In the genomic region with DNA sequence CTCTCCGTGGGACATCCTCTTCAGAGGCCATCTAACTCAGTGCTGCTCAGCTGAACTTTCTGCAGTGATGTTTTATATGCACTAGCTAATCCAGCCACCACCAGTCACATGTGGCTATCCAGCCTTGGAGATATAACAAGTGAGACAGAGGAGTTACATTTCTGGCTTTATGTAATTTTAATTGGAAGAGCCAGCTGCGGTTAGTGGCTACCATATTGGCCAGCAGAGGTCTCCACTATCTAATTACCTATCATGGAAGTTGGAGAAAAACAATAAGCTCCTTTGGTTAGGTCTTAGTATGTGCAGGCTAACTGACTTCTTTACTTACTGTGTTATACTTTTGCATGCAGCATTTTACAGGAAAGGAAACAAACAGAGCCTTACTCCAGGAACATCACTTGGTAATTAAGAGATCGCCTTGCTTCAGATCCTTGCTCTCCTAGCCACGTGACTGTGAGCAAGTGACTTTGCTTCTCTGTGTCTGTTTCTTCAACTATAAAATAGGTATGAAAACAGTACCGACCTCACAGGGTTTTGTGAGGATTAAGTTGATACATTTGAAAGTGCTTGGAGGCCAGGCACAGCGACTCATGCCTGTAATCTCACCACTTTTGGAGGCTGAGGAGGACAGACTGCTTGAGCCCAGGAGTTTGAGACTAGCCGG, we compare ENCODE assay signal across 9 cellular contexts. TPM values are rescaled to one million over a fixed set of nuclear protein-coding genes. Genes with fewer than 3 reads are reported as not detected.
DNase-seq lines count a peak whose midpoint lies in the region; ATAC-seq and TF ChIP-seq lines count a peak whose summit lies in the region.
"Had no signal": no experiment of that assay in that cellular context is flagged by ENCODE, and none has a peak within 500 bp of the region (broad histone marks: within the 10 kb centered on the region; RNA-seq: fewer than 3 reads in every experiment).

No MANE protein-coding gene starts in this region.

- peak; percentile 19 for DNase-seq in DMS 273 treated with DMSO at 0.1 percent for 48 hours (lab: John Stamatoyannopoulos, UW)
- peak; percentile 11 for DNase-seq in HS-5 (ENCODE audit: low read depth)
- no peak for DNase-seq in Peyer's patch
- DNase-seq in esophagus squamous epithelium (lab: John Stamatoyannopoulos, UW) = no peak
- peak; percentile 85 for DNase-seq in osteoblast (ENCODE audit: insufficient read length, low spot score, missing footprints)
- no peak for DNase-seq in germinal center (ENCODE audit: low spot score)
- DNase-seq in cerebellar nuclear complex (lab: John Stamatoyannopoulos, UW) = no peak

- TF ChIP-seq POLR2A in Peyer's patch (IDR thresholded peaks at IDR 0.05) (no peak), esophagus squamous epithelium (IDR thresholded peaks at IDR 0.05) (no peak)

- H3K4me1 ChIP-seq in Peyer's patch (peaks cover 0 to 28% (median 0%) of the 10 kb centered on the region in 4 donors), esophagus squamous epithelium (peaks cover 16 to 86% (median 20%) of the 10 kb centered on the region in 3 donors), osteoblast (ENCODE audit: insufficient read depth, low read length) (no peaks in the 10 kb centered on the region)

- H3K9me3 ChIP-seq in Peyer's patch (no peaks in the 10 kb centered on the region), esophagus squamous epithelium (no peaks in the 10 kb centered on the region), osteoblast (ENCODE audit: low read depth, low read length) (no peaks in the 10 kb centered on the region)

- H3K27me3 ChIP-seq in Peyer's patch (peaks cover 0 to 25% of the 10 kb centered on the region in 2 donors), esophagus squamous epithelium (peaks cover 0 to 87% (median 2%) of the 10 kb centered on the region in 4 donors), osteoblast (ENCODE audit: insufficient read depth, low read length) (peaks cover 40% of the 10 kb centered on the region)

- H3K27ac ChIP-seq in Peyer's patch (no peak overlapping the region), esophagus squamous epithelium (peak overlapping the region; percentile 39 to 94 (median 88)), osteoblast (ENCODE audit: low read depth, low read length) (no peak overlapping the region)

- TF ChIP-seq CTCF in Peyer's patch (IDR thresholded peaks at IDR 0.05) (peak in 5 of 6 experiments; percentile 23 to 65 (median 56)), esophagus squamous epithelium (IDR thresholded peaks at IDR 0.05) (peak; percentile 33 to 89 (median 67)), osteoblast (IDR thresholded peaks at IDR 0.05; ENCODE audit: extremely low read depth, low read depth, low read length) (peak; percentile 71)

- ATAC-seq in HG02981 (IDR thresholded peaks at IDR 0.05; ENCODE audit: unreplicated experiment) = no peak

- H3K36me3 ChIP-seq in Peyer's patch (no peaks in the 10 kb centered on the region), esophagus squamous epithelium (peaks cover 0 to 25% (median 0%) of the 10 kb centered on the region in 3 donors), osteoblast (ENCODE audit: insufficient read depth, low read length) (no peaks in the 10 kb centered on the region)

- H3K4me2 ChIP-seq in osteoblast (ENCODE audit: insufficient read depth, low read length) = no peak overlapping the region

- WGBS in esophagus squamous epithelium, 2 donors = 24 to 33% methylated on average over 6 of the region's 7 CpGs

- H2AFZ ChIP-seq in osteoblast (ENCODE audit: low read length) = no peak overlapping the region

- no peaks in the 10 kb centered on the region for H3K79me2 ChIP-seq in osteoblast (ENCODE audit: insufficient read depth, low read length)

- no peak overlapping the region for H3K4me3 ChIP-seq in Peyer's patch
- no peak overlapping the region for H3K4me3 ChIP-seq in esophagus squamous epithelium
- no peak overlapping the region for H3K4me3 ChIP-seq in osteoblast (ENCODE audit: insufficient read depth, low read length)

- intact Hi-C loops in esophagus squamous epithelium (cut with DNase I) = loop anchor here (5.0 kb wide), 1 partner anchor 71 kb away; no protein-coding TSS in a partner anchor

- no peaks in the 10 kb centered on the region for H4K20me1 ChIP-seq in osteoblast (ENCODE audit: insufficient read depth, low read length)

RNA-seq across cellular contexts. Expression of gene KLK10, which starts 1.6 kb away (rescaled TPM):
- total RNA-seq in Peyer's patch (1 to 10 TPM in 2 of 4 donors, not detected in 2; 2.4 to 6.3 TPM), esophagus squamous epithelium (100 to 1,000 TPM in 3 of 4 donors, 10 to 100 TPM in 1; 73.4 to 816 (median 310) TPM), osteoblast (not detected in 2 replicates)
- total RNA-seq: T-helper 1 cell treated with Interleukin-12 subunit alpha and Interleukin-12 subunit beta and Interleukin-4 antibody, amounts not matched to agents 30 ng/mL and 1 ng/mL, for 36 hours had no signal

RNA-seq across cellular contexts. Expression of gene KLK11, which starts 5.3 kb away (rescaled TPM):
- total RNA-seq in Peyer's patch = 1 to 10 TPM in 3 of 4 donors, not detected in 1; 1.7 to 3.8 (median 1.9) TPM
- 100 to 1,000 TPM; 171 to 460 (median 244) TPM for total RNA-seq in esophagus squamous epithelium
- not detected in 2 replicates for total RNA-seq in osteoblast
- total RNA-seq: T-helper 1 cell treated with Interleukin-12 subunit alpha and Interleukin-12 subunit beta and Interleukin-4 antibody, amounts not matched to agents 30 ng/mL and 1 ng/mL, for 36 hours had no signal

RNA-seq across cellular contexts. Expression of gene KLK12, which starts 13.7 kb away (rescaled TPM):
- total RNA-seq in Peyer's patch (1 to 10 TPM in 2 of 4 donors, not detected in 2; 1.4 to 4.7 TPM), esophagus squamous epithelium (100 to 1,000 TPM in 2 of 4 donors, 10 to 100 TPM in 2; 16.2 to 231 (median 115) TPM), osteoblast (not detected in 2 replicates)
- total RNA-seq: T-helper 1 cell treated with Interleukin-12 subunit alpha and Interleukin-12 subunit beta and Interleukin-4 antibody, amounts not matched to agents 30 ng/mL and 1 ng/mL, for 36 hours had no signal

RNA-seq across cellular contexts. Expression of gene KLK8, which starts 19.7 kb away (rescaled TPM):
- total RNA-seq in Peyer's patch (not detected), esophagus squamous epithelium (100 to 1,000 TPM in 3 of 4 donors, 10 to 100 TPM in 1; 32.8 to 235 (median 191) TPM), osteoblast (not detected in 2 replicates)
- total RNA-seq: T-helper 1 cell treated with Interleukin-12 subunit alpha and Interleukin-12 subunit beta and Interleukin-4 antibody, amounts not matched to agents 30 ng/mL and 1 ng/mL, for 36 hours had no signal

RNA-seq across cellular contexts. Expression of gene KLK7, which starts 37.4 kb away (rescaled TPM):
- 1 to 10 TPM in 2 of 4 donors, not detected in 2; 1.2 to 9.9 TPM for total RNA-seq in Peyer's patch
- 100 to 1,000 TPM in 3 of 4 donors, 1 to 10 TPM in 1; 9.5 to 309 (median 198) TPM for total RNA-seq in esophagus squamous epithelium
- not detected in 2 replicates for total RNA-seq in osteoblast
- total RNA-seq: T-helper 1 cell treated with Interleukin-12 subunit alpha and Interleukin-12 subunit beta and Interleukin-4 antibody, amounts not matched to agents 30 ng/mL and 1 ng/mL, for 36 hours had no signal

Comparison
In these comparisons a context has a peak if more than half of its experiments do, and no peak if none do; other contexts are left out.
1. DNase-seq: peak in DMS 273 treated with DMSO at 0.1 percent for 48 hours (single experiment), HS-5 (single experiment) and osteoblast (single experiment); none in Peyer's patch (0 of 3), esophagus squamous epithelium (single experiment), germinal center (single experiment) and cerebellar nuclear complex (0 of 2).
2. H3K27ac ChIP-seq: peak in esophagus squamous epithelium (4 of 4); none in Peyer's patch (0 of 4) and osteoblast (single experiment).
3. RNA of gene KLK10, which starts 1.6 kb away (total RNA-seq): 73.4 to 816 TPM in esophagus squamous epithelium; 2.4 to 6.3 TPM in Peyer's patch and not detected in osteoblast; every median in the first group is over 10 times any median in the second.
4. RNA of gene KLK11, which starts 5.3 kb away (total RNA-seq): 171 to 460 TPM in esophagus squamous epithelium; 1.7 to 3.8 TPM in Peyer's patch and not detected in osteoblast; every median in the first group is over 10 times any median in the second.
5. Peak in every context shown above with its lines, with median percentiles within 50 percentile points of each other: CTCF ChIP-seq.